Comparison of ENCODE assay signal across 2 cellular contexts in the genomic region with DNA sequence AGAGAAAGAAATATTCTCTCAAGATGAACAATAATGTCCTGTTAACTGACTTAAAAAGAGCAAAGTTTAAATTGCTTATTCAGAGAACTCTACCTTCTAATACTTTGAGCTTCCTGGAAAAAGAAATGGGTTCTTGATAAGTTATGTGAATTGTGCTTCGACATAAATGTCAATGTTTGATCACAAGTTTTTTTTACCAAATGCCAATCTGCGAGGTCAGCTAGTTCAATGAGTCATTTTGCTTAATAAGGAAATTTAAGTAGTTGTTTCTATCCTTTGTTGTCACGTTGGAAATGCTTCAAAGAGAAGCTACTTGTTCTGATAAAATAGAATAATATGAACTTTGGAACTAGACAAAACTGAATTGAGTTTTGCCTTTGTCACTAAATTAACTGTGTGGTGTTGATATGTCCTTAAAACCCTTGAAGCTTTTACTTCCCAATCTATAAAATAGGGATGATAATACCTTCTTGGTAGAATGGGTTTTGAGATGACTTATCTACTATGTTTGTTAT.
TF ChIP-seq lines count a peak whose summit lies in the region.

No MANE protein-coding gene starts in this region.

TF ChIP-seq in WTC11, 78 proteins besides CTCF, POLR2A, EP300 and RAD21 (continued from another document):
- TF ChIP-seq, protein P1, sequence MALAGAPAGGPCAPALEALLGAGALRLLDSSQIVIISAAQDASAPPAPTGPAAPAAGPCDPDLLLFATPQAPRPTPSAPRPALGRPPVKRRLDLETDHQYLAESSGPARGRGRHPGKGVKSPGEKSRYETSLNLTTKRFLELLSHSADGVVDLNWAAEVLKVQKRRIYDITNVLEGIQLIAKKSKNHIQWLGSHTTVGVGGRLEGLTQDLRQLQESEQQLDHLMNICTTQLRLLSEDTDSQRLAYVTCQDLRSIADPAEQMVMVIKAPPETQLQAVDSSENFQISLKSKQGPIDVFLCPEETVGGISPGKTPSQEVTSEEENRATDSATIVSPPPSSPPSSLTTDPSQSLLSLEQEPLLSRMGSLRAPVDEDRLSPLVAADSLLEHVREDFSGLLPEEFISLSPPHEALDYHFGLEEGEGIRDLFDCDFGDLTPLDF (CRISPR knock-in tag; IDR thresholded peaks at IDR 0.05) = no peak
- TF ChIP-seq IRF2 (CRISPR knock-in tag; IDR thresholded peaks at IDR 0.05; ENCODE audit: borderline replicate concordance, low read depth) (no peak), GABPB1 (CRISPR knock-in tag; IDR thresholded peaks at IDR 0.05) (peak; percentile 51; the same call in 1 of the 2 replicates)
- TF ChIP-seq, protein P2, sequence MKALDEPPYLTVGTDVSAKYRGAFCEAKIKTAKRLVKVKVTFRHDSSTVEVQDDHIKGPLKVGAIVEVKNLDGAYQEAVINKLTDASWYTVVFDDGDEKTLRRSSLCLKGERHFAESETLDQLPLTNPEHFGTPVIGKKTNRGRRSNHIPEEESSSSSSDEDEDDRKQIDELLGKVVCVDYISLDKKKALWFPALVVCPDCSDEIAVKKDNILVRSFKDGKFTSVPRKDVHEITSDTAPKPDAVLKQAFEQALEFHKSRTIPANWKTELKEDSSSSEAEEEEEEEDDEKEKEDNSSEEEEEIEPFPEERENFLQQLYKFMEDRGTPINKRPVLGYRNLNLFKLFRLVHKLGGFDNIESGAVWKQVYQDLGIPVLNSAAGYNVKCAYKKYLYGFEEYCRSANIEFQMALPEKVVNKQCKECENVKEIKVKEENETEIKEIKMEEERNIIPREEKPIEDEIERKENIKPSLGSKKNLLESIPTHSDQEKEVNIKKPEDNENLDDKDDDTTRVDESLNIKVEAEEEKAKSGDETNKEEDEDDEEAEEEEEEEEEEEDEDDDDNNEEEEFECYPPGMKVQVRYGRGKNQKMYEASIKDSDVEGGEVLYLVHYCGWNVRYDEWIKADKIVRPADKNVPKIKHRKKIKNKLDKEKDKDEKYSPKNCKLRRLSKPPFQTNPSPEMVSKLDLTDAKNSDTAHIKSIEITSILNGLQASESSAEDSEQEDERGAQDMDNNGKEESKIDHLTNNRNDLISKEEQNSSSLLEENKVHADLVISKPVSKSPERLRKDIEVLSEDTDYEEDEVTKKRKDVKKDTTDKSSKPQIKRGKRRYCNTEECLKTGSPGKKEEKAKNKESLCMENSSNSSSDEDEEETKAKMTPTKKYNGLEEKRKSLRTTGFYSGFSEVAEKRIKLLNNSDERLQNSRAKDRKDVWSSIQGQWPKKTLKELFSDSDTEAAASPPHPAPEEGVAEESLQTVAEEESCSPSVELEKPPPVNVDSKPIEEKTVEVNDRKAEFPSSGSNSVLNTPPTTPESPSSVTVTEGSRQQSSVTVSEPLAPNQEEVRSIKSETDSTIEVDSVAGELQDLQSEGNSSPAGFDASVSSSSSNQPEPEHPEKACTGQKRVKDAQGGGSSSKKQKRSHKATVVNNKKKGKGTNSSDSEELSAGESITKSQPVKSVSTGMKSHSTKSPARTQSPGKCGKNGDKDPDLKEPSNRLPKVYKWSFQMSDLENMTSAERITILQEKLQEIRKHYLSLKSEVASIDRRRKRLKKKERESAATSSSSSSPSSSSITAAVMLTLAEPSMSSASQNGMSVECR (CRISPR knock-in tag; IDR thresholded peaks at IDR 0.05; ENCODE audit: borderline replicate concordance) = no peak
- TF ChIP-seq, protein P3, sequence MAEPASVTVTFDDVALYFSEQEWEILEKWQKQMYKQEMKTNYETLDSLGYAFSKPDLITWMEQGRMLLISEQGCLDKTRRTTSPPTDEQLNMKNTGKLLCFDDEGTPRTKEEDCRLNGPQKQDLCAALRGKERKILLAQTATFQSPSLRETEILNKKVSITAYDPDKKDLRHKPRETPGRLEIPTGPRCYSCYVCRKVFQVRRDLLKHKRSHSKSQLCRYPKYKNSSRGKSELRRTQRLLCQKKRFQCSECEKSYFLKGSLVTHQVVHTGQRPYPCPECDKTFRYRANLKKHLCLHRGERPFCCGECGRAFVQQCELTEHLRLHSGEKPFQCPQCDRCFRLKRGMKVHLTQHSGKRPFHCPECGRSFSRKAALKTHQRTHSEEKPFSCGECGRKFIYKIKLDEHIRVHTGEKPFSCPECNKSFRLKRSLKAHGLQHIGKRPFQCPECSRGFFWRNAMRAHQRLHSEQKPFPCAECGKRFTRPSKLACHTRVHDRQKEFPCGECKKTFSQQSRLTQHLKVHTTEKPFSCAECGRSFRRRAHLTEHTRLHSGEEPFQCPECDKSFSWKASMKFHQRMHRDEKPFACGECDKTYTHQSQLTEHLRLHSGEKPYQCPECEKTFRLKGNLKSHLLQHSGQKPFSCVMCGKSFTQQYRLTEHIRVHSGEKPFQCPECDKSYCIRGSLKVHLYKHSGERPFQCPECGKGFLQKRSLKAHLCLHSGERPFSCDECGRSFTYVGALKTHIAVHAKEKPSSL (CRISPR knock-in tag; conservative IDR thresholded peaks at IDR 0.05) = no peak
- TF ChIP-seq, protein P4, sequence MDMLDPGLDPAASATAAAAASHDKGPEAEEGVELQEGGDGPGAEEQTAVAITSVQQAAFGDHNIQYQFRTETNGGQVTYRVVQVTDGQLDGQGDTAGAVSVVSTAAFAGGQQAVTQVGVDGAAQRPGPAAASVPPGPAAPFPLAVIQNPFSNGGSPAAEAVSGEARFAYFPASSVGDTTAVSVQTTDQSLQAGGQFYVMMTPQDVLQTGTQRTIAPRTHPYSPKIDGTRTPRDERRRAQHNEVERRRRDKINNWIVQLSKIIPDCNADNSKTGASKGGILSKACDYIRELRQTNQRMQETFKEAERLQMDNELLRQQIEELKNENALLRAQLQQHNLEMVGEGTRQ (CRISPR knock-in tag; IDR thresholded peaks at IDR 0.05) = no peak

TF ChIP-seq in liver, 16 proteins besides CTCF, POLR2A, EP300 and RAD21 (continued from another document):
- TF ChIP-seq, protein P5, sequence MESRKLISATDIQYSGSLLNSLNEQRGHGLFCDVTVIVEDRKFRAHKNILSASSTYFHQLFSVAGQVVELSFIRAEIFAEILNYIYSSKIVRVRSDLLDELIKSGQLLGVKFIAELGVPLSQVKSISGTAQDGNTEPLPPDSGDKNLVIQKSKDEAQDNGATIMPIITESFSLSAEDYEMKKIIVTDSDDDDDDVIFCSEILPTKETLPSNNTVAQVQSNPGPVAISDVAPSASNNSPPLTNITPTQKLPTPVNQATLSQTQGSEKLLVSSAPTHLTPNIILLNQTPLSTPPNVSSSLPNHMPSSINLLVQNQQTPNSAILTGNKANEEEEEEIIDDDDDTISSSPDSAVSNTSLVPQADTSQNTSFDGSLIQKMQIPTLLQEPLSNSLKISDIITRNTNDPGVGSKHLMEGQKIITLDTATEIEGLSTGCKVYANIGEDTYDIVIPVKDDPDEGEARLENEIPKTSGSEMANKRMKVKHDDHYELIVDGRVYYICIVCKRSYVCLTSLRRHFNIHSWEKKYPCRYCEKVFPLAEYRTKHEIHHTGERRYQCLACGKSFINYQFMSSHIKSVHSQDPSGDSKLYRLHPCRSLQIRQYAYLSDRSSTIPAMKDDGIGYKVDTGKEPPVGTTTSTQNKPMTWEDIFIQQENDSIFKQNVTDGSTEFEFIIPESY (IDR thresholded peaks at IDR 0.05) = peak; percentile 51
- TF ChIP-seq FOXA1 (IDR thresholded peaks at IDR 0.05) = no peak
- peak; percentile 84 to 89 for TF ChIP-seq HNF4A (conservative IDR thresholded peaks at IDR 0.05)
- TF ChIP-seq GABPA (IDR thresholded peaks at IDR 0.05 in 1 of 2, conservative IDR thresholded peaks at IDR 0.05 in 1 of 2) = peak in 1 of 2 donors; percentile 23
- TF ChIP-seq, protein P6, sequence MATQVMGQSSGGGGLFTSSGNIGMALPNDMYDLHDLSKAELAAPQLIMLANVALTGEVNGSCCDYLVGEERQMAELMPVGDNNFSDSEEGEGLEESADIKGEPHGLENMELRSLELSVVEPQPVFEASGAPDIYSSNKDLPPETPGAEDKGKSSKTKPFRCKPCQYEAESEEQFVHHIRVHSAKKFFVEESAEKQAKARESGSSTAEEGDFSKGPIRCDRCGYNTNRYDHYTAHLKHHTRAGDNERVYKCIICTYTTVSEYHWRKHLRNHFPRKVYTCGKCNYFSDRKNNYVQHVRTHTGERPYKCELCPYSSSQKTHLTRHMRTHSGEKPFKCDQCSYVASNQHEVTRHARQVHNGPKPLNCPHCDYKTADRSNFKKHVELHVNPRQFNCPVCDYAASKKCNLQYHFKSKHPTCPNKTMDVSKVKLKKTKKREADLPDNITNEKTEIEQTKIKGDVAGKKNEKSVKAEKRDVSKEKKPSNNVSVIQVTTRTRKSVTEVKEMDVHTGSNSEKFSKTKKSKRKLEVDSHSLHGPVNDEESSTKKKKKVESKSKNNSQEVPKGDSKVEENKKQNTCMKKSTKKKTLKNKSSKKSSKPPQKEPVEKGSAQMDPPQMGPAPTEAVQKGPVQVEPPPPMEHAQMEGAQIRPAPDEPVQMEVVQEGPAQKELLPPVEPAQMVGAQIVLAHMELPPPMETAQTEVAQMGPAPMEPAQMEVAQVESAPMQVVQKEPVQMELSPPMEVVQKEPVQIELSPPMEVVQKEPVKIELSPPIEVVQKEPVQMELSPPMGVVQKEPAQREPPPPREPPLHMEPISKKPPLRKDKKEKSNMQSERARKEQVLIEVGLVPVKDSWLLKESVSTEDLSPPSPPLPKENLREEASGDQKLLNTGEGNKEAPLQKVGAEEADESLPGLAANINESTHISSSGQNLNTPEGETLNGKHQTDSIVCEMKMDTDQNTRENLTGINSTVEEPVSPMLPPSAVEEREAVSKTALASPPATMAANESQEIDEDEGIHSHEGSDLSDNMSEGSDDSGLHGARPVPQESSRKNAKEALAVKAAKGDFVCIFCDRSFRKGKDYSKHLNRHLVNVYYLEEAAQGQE (IDR thresholded peaks at IDR 0.05) = no peak
- TF ChIP-seq, protein P7, sequence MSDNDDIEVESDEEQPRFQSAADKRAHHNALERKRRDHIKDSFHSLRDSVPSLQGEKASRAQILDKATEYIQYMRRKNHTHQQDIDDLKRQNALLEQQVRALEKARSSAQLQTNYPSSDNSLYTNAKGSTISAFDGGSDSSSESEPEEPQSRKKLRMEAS (IDR thresholded peaks at IDR 0.05) = peak; percentile 71
- peak; percentile 51 for TF ChIP-seq YY1 (IDR thresholded peaks at IDR 0.05)
- TF ChIP-seq RXRA (IDR thresholded peaks at IDR 0.05) = peak; percentile 69 to 87
- TF ChIP-seq EGR1 (IDR thresholded peaks at IDR 0.05; ENCODE audit: low read depth in 2 of 2) = no peak
- TF ChIP-seq, protein P8, sequence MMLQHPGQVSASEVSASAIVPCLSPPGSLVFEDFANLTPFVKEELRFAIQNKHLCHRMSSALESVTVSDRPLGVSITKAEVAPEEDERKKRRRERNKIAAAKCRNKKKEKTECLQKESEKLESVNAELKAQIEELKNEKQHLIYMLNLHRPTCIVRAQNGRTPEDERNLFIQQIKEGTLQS (IDR thresholded peaks at IDR 0.05) = peak; percentile 85
- peak; percentile 42 for TF ChIP-seq NR2F2 (IDR thresholded peaks at IDR 0.05)
- peak; percentile 93 to 94 for TF ChIP-seq JUND (IDR thresholded peaks at IDR 0.05)
- peak; percentile 19 for TF ChIP-seq FOXA2 (IDR thresholded peaks at IDR 0.05)
TF ChIP-seq in liver: peak in this region for 12.
